ENCODE assay signal across 8 cellular contexts in genomic region chr3:71495708-71496472, GRCh38.
A peak's percentile ranks its signal among the peaks of the same experiment; 100 is the strongest.
DNase-seq lines count a peak whose midpoint lies in the region; ATAC-seq and TF ChIP-seq lines count a peak whose summit lies in the region.

No MANE protein-coding gene starts in this region.

- TF ChIP-seq POLR2A in Peyer's patch (IDR thresholded peaks at IDR 0.05) (no peak), sigmoid colon (IDR thresholded peaks at IDR 0.05) (no peak)

- ATAC-seq in GM19372 (IDR thresholded peaks at IDR 0.05; ENCODE audit: low read depth, unreplicated experiment) = peak; percentile 56
- no peak for ATAC-seq in GM21390 (IDR thresholded peaks at IDR 0.05; ENCODE audit: unreplicated experiment)

- no peak for TF ChIP-seq CTCF in Peyer's patch (IDR thresholded peaks at IDR 0.05)
- TF ChIP-seq CTCF in sigmoid colon (IDR thresholded peaks at IDR 0.05) = no peak

- H3K27me3 ChIP-seq in Peyer's patch = no peaks in the 10 kb centered on the region
- no peaks in the 10 kb centered on the region for H3K27me3 ChIP-seq in sigmoid colon

- 79% methylated on average over 5 of the region's 5 CpGs for WGBS in sigmoid colon, 2 donors

- intact Hi-C loops in sigmoid colon (cut with DNase I) = no loop called here

- peaks cover 0 to 26% (median 0%) of the 10 kb centered on the region in 3 donors for H3K36me3 ChIP-seq in Peyer's patch
- H3K36me3 ChIP-seq in sigmoid colon = peaks cover 0 to 23% (median 0%) of the 10 kb centered on the region in 4 donors

- DNase-seq in Peyer's patch = no peak
- DNase-seq in epithelial cell of prostate (ENCODE audit: low read depth, low spot score) = peak; percentile 65
- no peak for DNase-seq in sigmoid colon
- DNase-seq in COLO668 (lab: John Stamatoyannopoulos, UW; ENCODE audit: unreplicated experiment) = no peak
- no peak for DNase-seq in mesenteric fat pad (ENCODE audit: low spot score)
- no peak for DNase-seq in HT-29 (ENCODE audit: low spot score)

- H3K27ac ChIP-seq in Peyer's patch = peak overlapping the region; percentile 0 to 29 (median 26)
- H3K27ac ChIP-seq in epithelial cell of prostate = peak overlapping the region; percentile 94
- peak overlapping the region; percentile 16 to 82 (median 62) for H3K27ac ChIP-seq in sigmoid colon

- peak overlapping the region in 1 of 4 donors; percentile 0 for H3K4me3 ChIP-seq in Peyer's patch
- H3K4me3 ChIP-seq in sigmoid colon = no peak overlapping the region

- H3K9me3 ChIP-seq in Peyer's patch = peaks cover 0 to 6% (median 0%) of the 10 kb centered on the region in 4 donors
- H3K9me3 ChIP-seq in sigmoid colon = no peaks in the 10 kb centered on the region

- H3K4me1 ChIP-seq in Peyer's patch = peaks cover 0 to 8% (median 2%) of the 10 kb centered on the region in 4 donors
- peaks cover 0 to 39% (median 34%) of the 10 kb centered on the region in 4 donors for H3K4me1 ChIP-seq in sigmoid colon

- TF ChIP-seq EP300 in sigmoid colon (IDR thresholded peaks at IDR 0.05) = no peak

Comparison
In these comparisons a context has a peak if more than half of its experiments do, and no peak if none do; other contexts are left out.
1. H3K27ac ChIP-seq: peak in every context shown above with its lines; median percentile 94 in epithelial cell of prostate; 62 in sigmoid colon; 26 in Peyer's patch.